ENCODE assay signal across 27 cellular contexts in the genomic region with DNA sequence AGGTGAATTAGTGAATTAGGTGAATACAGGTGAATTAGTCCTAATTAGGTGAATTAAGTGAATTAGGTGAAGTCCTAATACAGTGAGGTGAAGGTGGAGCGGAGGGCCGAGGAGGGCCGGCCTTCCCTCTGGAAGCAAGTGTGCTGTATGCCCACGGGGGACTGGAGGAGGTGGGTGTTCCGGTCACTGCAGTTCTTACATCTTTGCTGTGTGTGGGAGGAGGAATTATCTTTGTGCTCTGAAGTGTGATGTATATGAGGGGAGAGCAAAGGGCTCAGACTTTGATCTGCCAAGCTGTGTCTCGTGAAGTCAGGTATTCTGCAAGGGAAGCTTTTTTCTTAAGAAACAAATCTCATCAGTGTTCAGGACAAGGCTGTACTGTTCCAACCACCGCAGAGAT. TPM values are rescaled to one million over a fixed set of nuclear protein-coding genes. Genes with fewer than 3 reads are reported as not detected.
DNase-seq lines count a peak whose midpoint lies in the region; ATAC-seq and TF ChIP-seq lines count a peak whose summit lies in the region.
"Had no signal": no experiment of that assay in that cellular context is flagged by ENCODE, and none has a peak within 500 bp of the region (broad histone marks: within the 10 kb centered on the region; RNA-seq: fewer than 3 reads in every experiment).

No MANE protein-coding gene starts in this region.

- peaks cover 9% of the 10 kb centered on the region for H3K9me3 ChIP-seq in CD4-positive, alpha-beta T cell (ENCODE audit: control insufficient read depth, low read length)
- H3K9me3 ChIP-seq in HEK293 (ENCODE audit: control insufficient read depth, insufficient read depth, low read depth, low read length) (no peaks in the 10 kb centered on the region), hepatocyte (ENCODE audit: low read depth) (no peaks in the 10 kb centered on the region), neural progenitor cell (ENCODE audit: low read depth) (no peaks in the 10 kb centered on the region), mucosa of descending colon (peaks cover 10% of the 10 kb centered on the region)
- H3K9me3 ChIP-seq: gastrocnemius medialis, SJSA1 had no signal

- CTCF ChIA-PET in CD4-positive, alpha-beta T cell (lab: Charles Lee): no interaction called here
- CTCF ChIA-PET in HEK293 (lab: Yijun Ruan, JAX): no interaction called here

- peaks cover 58% of the 10 kb centered on the region for H3K36me3 Mint-ChIP-seq in CD4-positive, alpha-beta T cell (ENCODE audit: low read depth)
- H3K36me3 Mint-ChIP-seq in neural progenitor cell: peaks cover 16% of the 10 kb centered on the region

- peak overlapping the region; percentile 66 for H3K27ac Mint-ChIP-seq in CD4-positive, alpha-beta T cell
- H3K27ac Mint-ChIP-seq in neural progenitor cell: peak overlapping the region; percentile 73
- H3K27ac Mint-ChIP-seq: activated CD4-positive, alpha-beta memory T cell treated with anti-CD3 and anti-CD28 coated beads, Interleukin-2, amount 10 ng/mL, durations not matched to agents 7 days and 5 days had no signal

- H3K9me2 ChIP-seq in hepatocyte (replicated peaks; ENCODE audit: insufficient read depth): no peaks in the 10 kb centered on the region

- H3K9me3 Mint-ChIP-seq in CD4-positive, alpha-beta T cell: peaks cover 6% of the 10 kb centered on the region
- peaks cover 6% of the 10 kb centered on the region for H3K9me3 Mint-ChIP-seq in neural progenitor cell

- H3K27me3 ChIP-seq in CD4-positive, alpha-beta T cell (ENCODE audit: control insufficient read depth, insufficient read depth, low read length): no peaks in the 10 kb centered on the region
- H3K27me3 ChIP-seq in hepatocyte (no peaks in the 10 kb centered on the region), neural progenitor cell (no peaks in the 10 kb centered on the region)
- H3K27me3 ChIP-seq: gastrocnemius medialis, left lung, SJSA1, stomach, tibial artery had no signal

- DNase-seq in CD4-positive, alpha-beta T cell: no peak
- DNase-seq in hepatocyte (ENCODE audit: low spot score): peak; percentile 44
- DNase-seq in neural progenitor cell (ENCODE audit: low spot score): no peak
- no peak for DNase-seq in mucosa of descending colon
- DNase-seq in NCI-H1436 (lab: John Stamatoyannopoulos, UW): no peak
- DNase-seq: activated CD4-positive, alpha-beta memory T cell treated with anti-CD3 and anti-CD28 coated beads, Interleukin-2, amount 10 ng/mL, durations not matched to agents 7 days and 5 days; activated effector memory CD4-positive, alpha-beta T cell treated with Interleukin-2 at 50 U/mL for 16 hours; cerebellar nuclear complex; COR-L47; DMS79; gastrocnemius medialis; left lung; NCI-H1436 treated with DMSO at 0.1 percent for 48 hours; NCI-H446; NCI-H82; stimulated activated CD4-positive, alpha-beta T cell treated with anti-CD3 and anti-CD28 coated beads, Interleukin-1b, Interleukin-23, amount 100 ng/mL, for 48 hours; stimulated activated CD8-positive, alpha-beta memory T cell treated with anti-CD3 and anti-CD28 coated beads, Interleukin-4, amount 100 ng/mL, for 48 hours; stomach; T-helper 1 cell had no signal

- TF ChIP-seq CTCF in CD4-positive, alpha-beta T cell (IDR thresholded peaks at IDR 0.05): no peak
- TF ChIP-seq CTCF in HEK293 (tag by site-specific recombination; IDR thresholded peaks at IDR 0.05) (no peak), hepatocyte (IDR thresholded peaks at IDR 0.05; ENCODE audit: poor library complexity) (no peak), neural progenitor cell (IDR thresholded peaks at IDR 0.05) (no peak), mucosa of descending colon (IDR thresholded peaks at IDR 0.05) (no peak)

- no peak overlapping the region for H3K4me3 ChIP-seq in HEK293 (ENCODE audit: low read depth, low read length)
- H3K4me3 ChIP-seq in hepatocyte: no peak overlapping the region
- no peak overlapping the region for H3K4me3 ChIP-seq in neural progenitor cell
- no peak overlapping the region for H3K4me3 ChIP-seq in mucosa of descending colon
- H3K4me3 ChIP-seq: gastrocnemius medialis, left lung, SJSA1, smooth muscle cell, stomach, tibial artery had no signal

- H3K4me1 ChIP-seq in HEK293 (ENCODE audit: control insufficient read depth, insufficient read depth, low read length): peaks cover 4% of the 10 kb centered on the region; the same call in 1 of the 2 replicates
- H3K4me1 ChIP-seq in hepatocyte (ENCODE audit: insufficient read depth): peaks cover 22% of the 10 kb centered on the region
- H3K4me1 ChIP-seq in neural progenitor cell: no peaks in the 10 kb centered on the region
- H3K4me1 ChIP-seq in mucosa of descending colon (ENCODE audit: low read depth): no peaks in the 10 kb centered on the region

- no peaks in the 10 kb centered on the region for H3K27me3 Mint-ChIP-seq in CD4-positive, alpha-beta T cell
- H3K27me3 Mint-ChIP-seq in neural progenitor cell (ENCODE audit: insufficient read depth, low read depth): peaks cover 12% of the 10 kb centered on the region
- H3K27me3 Mint-ChIP-seq: activated CD4-positive, alpha-beta memory T cell treated with anti-CD3 and anti-CD28 coated beads, Interleukin-2, amount 10 ng/mL, durations not matched to agents 7 days and 5 days had no signal

- peaks cover 0 to 21% of the 10 kb centered on the region in 2 experiments; a peak in 2 of 3 replicates for H3K36me3 ChIP-seq in HEK293 (ENCODE audit: control insufficient read depth in 2 of 2, insufficient read depth in 1 of 2, low read length in 2 of 2)
- no peaks in the 10 kb centered on the region for H3K36me3 ChIP-seq in hepatocyte (replicated peaks; ENCODE audit: insufficient read depth, low read depth)
- no peaks in the 10 kb centered on the region for H3K36me3 ChIP-seq in neural progenitor cell
- no peaks in the 10 kb centered on the region for H3K36me3 ChIP-seq in mucosa of descending colon (ENCODE audit: low read depth)
- H3K36me3 ChIP-seq: gastrocnemius medialis had no signal

- POLR2A ChIA-PET in CD4-positive, alpha-beta T cell (lab: Charles Lee): no interaction called here
- POLR2A ChIA-PET in HEK293 (lab: Yijun Ruan, JAX): no interaction called here

- H3K4me2 ChIP-seq in hepatocyte (peak overlapping the region; percentile 46), neural progenitor cell (no peak overlapping the region)
- H3K4me2 ChIP-seq: smooth muscle cell had no signal

- peaks cover 10% of the 10 kb centered on the region for H4K20me1 ChIP-seq in hepatocyte (ENCODE audit: insufficient read depth, poor library complexity, severe bottlenecking)
- H4K20me1 ChIP-seq in neural progenitor cell (ENCODE audit: low read depth): no peaks in the 10 kb centered on the region

- no peak overlapping the region for H2AFZ ChIP-seq in hepatocyte
- H2AFZ ChIP-seq in neural progenitor cell (replicated peaks): no peak overlapping the region

- H3K9ac ChIP-seq in neural progenitor cell: no peak overlapping the region

- H3K27ac ChIP-seq in CD4-positive, alpha-beta T cell (ENCODE audit: low read depth, low read length): no peak overlapping the region
- H3K27ac ChIP-seq in HEK293 (ENCODE audit: extremely low read depth, low read depth, low read length) (no peak overlapping the region), hepatocyte (peak overlapping the region; percentile 87), neural progenitor cell (no peak overlapping the region)
- H3K27ac ChIP-seq: HL-60, left lung, SJSA1, stomach, tibial artery had no signal

- H3F3A ChIP-seq in neural progenitor cell (ENCODE audit: low read depth): no peaks in the 10 kb centered on the region

- WGBS in hepatocyte (ENCODE audit: low lambda C conversion rate, missing lambda C conversion rate): 72% methylated on average over 7 of the region's 7 CpGs

- intact Hi-C loops in CD4-positive, alpha-beta T cell (cut with DNase I, micrococcal nuclease): no loop called here
- intact Hi-C loops in mucosa of descending colon (cut with DNase I, micrococcal nuclease): no loop called here

- H3K79me2 ChIP-seq in hepatocyte (peaks cover 59% of the 10 kb centered on the region), neural progenitor cell (ENCODE audit: low read depth) (no peaks in the 10 kb centered on the region)

- peaks cover 33% of the 10 kb centered on the region for H3K4me1 Mint-ChIP-seq in CD4-positive, alpha-beta T cell (ENCODE audit: low read depth)
- peaks cover 56% of the 10 kb centered on the region for H3K4me1 Mint-ChIP-seq in neural progenitor cell

- no peak for ATAC-seq in CD4-positive, alpha-beta T cell (ENCODE audit: poor library complexity)
- ATAC-seq in mucosa of descending colon: no peak
- no peak for ATAC-seq in GM18502 (IDR thresholded peaks at IDR 0.05; ENCODE audit: poor library complexity, unreplicated experiment)
- ATAC-seq: activated CD4-positive, CD25-positive, alpha-beta regulatory T cell treated with anti-CD3 and anti-CD28 coated beads, Interleukin-2, amount 50 U/mL, for 24 hours; HCT116 had no signal

- no peak overlapping the region for H3K4me3 Mint-ChIP-seq in CD4-positive, alpha-beta T cell
- peak overlapping the region; percentile 12 for H3K4me3 Mint-ChIP-seq in neural progenitor cell
- H3K4me3 Mint-ChIP-seq: activated CD4-positive, alpha-beta memory T cell treated with anti-CD3 and anti-CD28 coated beads, Interleukin-2, amount 10 ng/mL, durations not matched to agents 7 days and 5 days had no signal

TF ChIP-seq in HEK293, 187 proteins besides CTCF, POLR2A, EP300 and RAD21:
- peak; percentile 93 for TF ChIP-seq ZFHX2 (tag by site-specific recombination; conservative IDR thresholded peaks at IDR 0.05)
- TF ChIP-seq ZNF792 (tag by site-specific recombination; IDR thresholded peaks at IDR 0.05): no peak
- TF ChIP-seq ZNF184 (tag by site-specific recombination; IDR thresholded peaks at IDR 0.05): no peak
- peak; percentile 98 for TF ChIP-seq EGR2 (tag by site-specific recombination; IDR thresholded peaks at IDR 0.05; ENCODE audit: low read depth)

RNA-seq across cellular contexts. Expression of gene AGPAT3, which starts 45.4 kb away (rescaled TPM):
- total RNA-seq in CD4-positive, alpha-beta T cell: 10 to 100 TPM; 40.8 to 43.4 TPM
- 51.2 and 63.9 TPM in 2 replicates for total RNA-seq in hepatocyte
- 31.7 and 41.0 TPM in 2 replicates for polyA plus RNA-seq in hepatocyte
- 7.8 and 8.7 TPM in 2 replicates for total RNA-seq in neural progenitor cell (ENCODE audit: low replicate concordance)
- total RNA-seq in mucosa of descending colon: 100 to 1,000 TPM in 1 of 3 donors, 10 to 100 TPM in 2; 77.7 to 120 (median 97.7) TPM
